Comparison of ENCODE assay signal across 9 cellular contexts in genomic region chr6:125310994-125311649, GRCh38. TPM values are rescaled to one million over a fixed set of nuclear protein-coding genes. Genes with fewer than 3 reads are reported as not detected.
DNase-seq lines count a peak whose midpoint lies in the region; ATAC-seq, FAIRE-seq and TF ChIP-seq lines count a peak whose summit lies in the region.
"Had no signal": no experiment of that assay in that cellular context is flagged by ENCODE, and none has a peak within 500 bp of the region (broad histone marks: within the 10 kb centered on the region; RNA-seq: fewer than 3 reads in every experiment).

No MANE protein-coding gene starts in this region.

- no peaks in the 10 kb centered on the region for H3K36me3 Mint-ChIP-seq in activated T-cell treated with anti-CD3 and anti-CD28 coated beads, Interleukin-2, amount 50 U/mL, for 24 hours (ENCODE audit: low read depth)
- H3K36me3 Mint-ChIP-seq: activated naive CD8-positive, alpha-beta T cell had no signal

- DNase-seq in ELF-1 (ENCODE audit: low read depth, low spot score): peak; percentile 41
- DNase-seq in NCI-H526 (lab: John Stamatoyannopoulos, UW): peak; percentile 50 to 79
- DNase-seq in K562 (ENCODE audit: extremely low read depth in 1 of 4, low spot score in 3 of 4): peak; percentile 45 to 72 (median 48)
- DNase-seq in iPS-NIHi7 (ENCODE audit: extremely low spot score): peak; percentile 56
- DNase-seq in stimulated activated naive CD8-positive, alpha-beta T cell treated with anti-CD3 and anti-CD28 coated beads, Interleukin-15, Interleukin-2, amounts not matched to agents 100 U/mL and 50 U/mL, for 24 hours: no peak
- no peak for DNase-seq in activated T-cell treated with anti-CD3 and anti-CD28 coated beads, Interleukin-2, amount 50 U/mL, for 24 hours

- peak; percentile 81 to 90 for TF ChIP-seq RAD21 in K562 (CRISPR knock-in tag; conservative IDR thresholded peaks at IDR 0.05 in 1 of 2, IDR thresholded peaks at IDR 0.05 in 1 of 2)

- CTCF ChIA-PET in K562 (lab: Yijun Ruan, JAX; ENCODE audit: low intra/inter-chr PET ratio): interaction anchor here (0.7 to 1.7 kb wide), 4 partner anchors 443 to 663 kb away, joined by 3 to 11 read pairs (median 7); no protein-coding TSS in a partner anchor

- H3K9me3 Mint-ChIP-seq in activated T-cell treated with anti-CD3 and anti-CD28 coated beads, Interleukin-2, amount 50 U/mL, for 24 hours: no peaks in the 10 kb centered on the region

- H3K79me2 ChIP-seq in K562 (ENCODE audit: control insufficient read depth, insufficient read depth, low read length): no peaks in the 10 kb centered on the region

- no peaks in the 10 kb centered on the region; a peak in 1 of 5 replicates for H3K27me3 ChIP-seq in K562 (ENCODE audit: control insufficient read depth in 2 of 2, insufficient read depth in 2 of 2, low read length in 2 of 2)

- H3K27ac Mint-ChIP-seq in activated T-cell treated with anti-CD3 and anti-CD28 coated beads, Interleukin-2, amount 50 U/mL, for 24 hours: no peak overlapping the region
- H3K27ac Mint-ChIP-seq: activated naive CD8-positive, alpha-beta T cell had no signal

- no peak overlapping the region for H3K4me3 Mint-ChIP-seq in activated T-cell treated with anti-CD3 and anti-CD28 coated beads, Interleukin-2, amount 50 U/mL, for 24 hours
- H3K4me3 Mint-ChIP-seq: activated naive CD8-positive, alpha-beta T cell had no signal

- peak; percentile 77 for FAIRE-seq in K562 (lab: Jason Lieb, UNC)

- no peaks in the 10 kb centered on the region for H4K20me1 ChIP-seq in K562 (replicated peaks; ENCODE audit: control insufficient read depth, insufficient read depth, low read length)

- H3K9me1 ChIP-seq in K562 (ENCODE audit: control insufficient read depth, insufficient read depth, low read length): no peaks in the 10 kb centered on the region

- no peak for TF ChIP-seq POLR2A in K562 (conservative IDR thresholded peaks at IDR 0.05)

- no TSS peak for BruUV-seq in K562 (replicated peaks; lab: Mats Ljungman, UMichigan)

- TF ChIP-seq CTCF in K562 (IDR thresholded peaks at IDR 0.05 in 2 of 3, conservative IDR thresholded peaks at IDR 0.05 in 1 of 3; ENCODE audit: insufficient read depth in 2 of 3, low read depth in 1 of 3, low read length in 3 of 3): peak; percentile 61 to 83 (median 76)

- ATAC-seq in GM21381 (IDR thresholded peaks at IDR 0.05; ENCODE audit: unreplicated experiment) (peak; percentile 78), HG03521 (IDR thresholded peaks at IDR 0.05; ENCODE audit: unreplicated experiment) (peak; percentile 84), K562 (peak; percentile 62)
- ATAC-seq in stimulated activated naive CD8-positive, alpha-beta T cell treated with anti-CD3 and anti-CD28 coated beads, Interleukin-15, Interleukin-2, amounts not matched to agents 100 U/mL and 50 U/mL, for 24 hours: peak; percentile 69

- no peak overlapping the region for H3K9ac ChIP-seq in K562 (ENCODE audit: insufficient read depth in 1 of 2, low read depth in 2 of 2, low read length in 2 of 2)

- no peak overlapping the region for H3K4me3 ChIP-seq in K562

- POLR2A ChIA-PET in K562 (lab: Yijun Ruan, JAX): interaction anchor here (1.3 kb wide), 1 partner anchor 10 kb away, joined by 6 read pairs; the partner anchor contains the start of gene HDDC2

- H3K4me1 ChIP-seq in K562 (replicated peaks in 1 of 2; ENCODE audit: control insufficient read depth in 2 of 2, insufficient read depth in 2 of 2, low read length in 2 of 2): peaks cover 6 to 26% of the 10 kb centered on the region in 2 experiments; a peak in 3 of 5 replicates

- no peak overlapping the region for H3K4me2 ChIP-seq in K562 (ENCODE audit: insufficient read depth, low read length)

- WGBS in K562 (ENCODE audit: insufficient coverage, low coverage, missing lambda C conversion rate): 35% methylated on average over 7 of the region's 7 CpGs

- H3K27ac ChIP-seq in K562 (ENCODE audit: extremely low read depth, low read depth, low read length): no peak overlapping the region

- in situ Hi-C loops in K562 (cut with MboI): loop anchor here (5.0 kb wide), 2 partner anchors 446 to 661 kb away; no protein-coding TSS in a partner anchor

- no peak for TF ChIP-seq EP300 in K562 (IDR thresholded peaks at IDR 0.05; ENCODE audit: low read length)

- no peak overlapping the region for H2AFZ ChIP-seq in K562 (ENCODE audit: low read depth, low read length)

- H3K27me3 Mint-ChIP-seq in activated T-cell treated with anti-CD3 and anti-CD28 coated beads, Interleukin-2, amount 50 U/mL, for 24 hours: peaks cover 14% of the 10 kb centered on the region

- H3K9me3 ChIP-seq in K562 (replicated peaks; ENCODE audit: control insufficient read depth, insufficient read depth, low read depth, low read length): no peaks in the 10 kb centered on the region

- intact Hi-C loops in K562 (cut with micrococcal nuclease): loop anchor here (1.0 to 10.0 kb wide), 4 partner anchors 164 to 864 kb away; no protein-coding TSS in a partner anchor

- no peaks in the 10 kb centered on the region for H3K36me3 ChIP-seq in K562 (ENCODE audit: control insufficient read depth, insufficient read depth, low read length)

- peaks cover 11% of the 10 kb centered on the region for H3K4me1 Mint-ChIP-seq in activated T-cell treated with anti-CD3 and anti-CD28 coated beads, Interleukin-2, amount 50 U/mL, for 24 hours (ENCODE audit: low read depth)

TF ChIP-seq in K562, 482 proteins besides CTCF, POLR2A, EP300 and RAD21 (continues in another document):
- TF ChIP-seq HSF4 (CRISPR knock-in tag; IDR thresholded peaks at IDR 0.05; ENCODE audit: borderline replicate concordance) (no peak), SMC3 (conservative IDR thresholded peaks at IDR 0.05; ENCODE audit: insufficient read depth, low read depth, low read length) (peak; percentile 84), DACH1 (IDR thresholded peaks at IDR 0.05; ENCODE audit: partially characterized antibody) (peak; percentile 76), SIRT6 (IDR thresholded peaks at IDR 0.05; ENCODE audit: low read depth, low read length) (no peak), MTA2 (IDR thresholded peaks at IDR 0.05; ENCODE audit: low read depth) (no peak), RB1 (IDR thresholded peaks at IDR 0.05; ENCODE audit: low read depth) (peak; percentile 59; the same call in 1 of the 2 replicates), KLF16 (IDR thresholded peaks at IDR 0.05) (no peak), NBN (IDR thresholded peaks at IDR 0.05; ENCODE audit: low read depth) (no peak), MAZ (CRISPR knock-in tag; conservative IDR thresholded peaks at IDR 0.05 in 1 of 2, IDR thresholded peaks at IDR 0.05 in 1 of 2) (0 out of 4 replicates have a peak, but pooled peaks of 1 of the 2 experiments have one; percentile 28), NONO (IDR thresholded peaks at IDR 0.05; ENCODE audit: low read depth in 2 of 2, low read length in 1 of 2) (no peak), MCM3 (IDR thresholded peaks at IDR 0.05) (no peak), THRA (IDR thresholded peaks at IDR 0.05) (no peak), PBX2 (CRISPR knock-in tag; IDR thresholded peaks at IDR 0.05; ENCODE audit: low read depth) (no peak), PBX2 (tag; conservative IDR thresholded peaks at IDR 0.05; ENCODE audit: low read depth) (no peak)

RNA-seq across cellular contexts. Expression of gene HDDC2, which starts 9.4 kb away (rescaled TPM):
- total RNA-seq in K562 (2011; cell fraction: chromatin; rRNA removed; ENCODE audit: low replicate concordance): 73.9 and 153 TPM in 2 replicates
- total RNA-seq in K562 (2011; cell fraction: nucleolus; rRNA removed): 49.4 and 70.0 TPM in 2 replicates
- total RNA-seq in K562 (2011; cell fraction: nucleoplasm; rRNA removed): 113 and 160 TPM in 2 replicates
- total RNA-seq in K562 (2014; rRNA removed) (257 and 288 TPM in 2 replicates), K562 (2014; rRNA removed; fragmentation: Illumina TruSeq; extraction: Trizol) (291 and 320 TPM in 2 replicates), K562 (2015; rRNA removed; fragmentation: Illumina TruSeq; extraction: Trizol) (212 and 219 TPM in 2 replicates), K562 (2021) (193 and 194 TPM in 2 replicates)
- polyA plus RNA-seq in K562 (2011; rRNA removed) (307 and 436 TPM in 2 replicates), K562 (2014; fragmentation: Illumina TruSeq; extraction: Trizol) (284 and 294 TPM in 2 replicates), K562 (2014; fragmentation: Nextera tagmentation; extraction: Ambion mirVana) (100 to 1,000 TPM; 587 to 632 TPM), K562 (2014; rRNA removed) (368 and 418 TPM in 2 replicates)
- polyA plus RNA-seq in K562 (2011; cell fraction: cytosol; rRNA removed): 294 and 307 TPM in 2 replicates
- polyA plus RNA-seq in K562 (2011; cell fraction: nucleus; rRNA removed): 134 and 184 TPM in 2 replicates
- 183 and 267 TPM in 2 replicates for polyA plus RNA-seq in K562 (2012)
- polyA minus RNA-seq in K562 (2011; rRNA and poly(A)+ RNA removed): 185 and 206 TPM in 2 replicates
- polyA minus RNA-seq in K562 (2011; cell fraction: cytosol; rRNA and poly(A)+ RNA removed): 56.4 and 57.5 TPM in 2 replicates
- polyA minus RNA-seq in K562 (2011; cell fraction: nucleus; rRNA and poly(A)+ RNA removed): 77.5 and 119 TPM in 2 replicates

Comparison
In these comparisons a context has a peak if more than half of its experiments do, and no peak if none do; other contexts are left out.
1. DNase-seq: peak in ELF-1 (single experiment), NCI-H526 (2 of 2), K562 (4 of 4) and iPS-NIHi7 (single experiment); none in stimulated activated naive CD8-positive, alpha-beta T cell treated with anti-CD3 and anti-CD28 coated beads, Interleukin-15, Interleukin-2, amounts not matched to agents 100 U/mL and 50 U/mL, for 24 hours (single experiment) and activated T-cell treated with anti-CD3 and anti-CD28 coated beads, Interleukin-2, amount 50 U/mL, for 24 hours (single experiment).
2. Peak in every context shown above with its lines, with median percentiles within 50 percentile points of each other: ATAC-seq.